In genomic region chr6:32152414-32153251, GRCh38 we compare ENCODE assay signal across 8 cellular contexts. TPM values are rescaled to one million over a fixed set of nuclear protein-coding genes. Genes with fewer than 3 reads are reported as not detected.
DNase-seq lines count a peak whose midpoint lies in the region; ATAC-seq and TF ChIP-seq lines count a peak whose summit lies in the region.

No MANE protein-coding gene starts in this region.

- no peak for TF ChIP-seq POLR2A in uterus (IDR thresholded peaks at IDR 0.05)

- intact Hi-C loops in uterus (cut with DNase I; ENCODE audit: low total_unique reads), result no loop called here

- H3K4me3 ChIP-seq in AG04450 (ENCODE audit: low read depth, low read length), result peak overlapping the region; percentile 79
- peak overlapping the region; percentile 90 for H3K4me3 ChIP-seq in Loucy (ENCODE audit: low read length, poor library complexity, severe bottlenecking)
- peak overlapping the region; percentile 68 to 86 for H3K4me3 ChIP-seq in uterus

- TF ChIP-seq CTCF in AG04450 (IDR thresholded peaks at IDR 0.05; ENCODE audit: low read depth, low read length) (no peak), Loucy (conservative IDR thresholded peaks at IDR 0.05; ENCODE audit: low read length) (no peak), uterus (IDR thresholded peaks at IDR 0.05) (no peak)

- H3K9me3 ChIP-seq in AG04450 (ENCODE audit: control insufficient read depth, insufficient read depth, low read length), result peaks cover 13% of the 10 kb centered on the region
- H3K9me3 ChIP-seq in Loucy (ENCODE audit: insufficient read depth, low read depth, low read length), result no peaks in the 10 kb centered on the region
- no peaks in the 10 kb centered on the region for H3K9me3 ChIP-seq in uterus

- ATAC-seq in memory B cell (ENCODE audit: low read depth), result no peak

- no peaks in the 10 kb centered on the region for H3K9me2 ChIP-seq in Loucy (replicated peaks; ENCODE audit: low read depth, low read length)

- H3F3A ChIP-seq in Loucy (ENCODE audit: low read depth), result no peaks in the 10 kb centered on the region

- H3K36me3 Mint-ChIP-seq in memory B cell, result no peaks in the 10 kb centered on the region

- POLR2A ChIA-PET in AG04450 (lab: Yijun Ruan, JAX), result interaction anchor here (0.7 to 1.0 kb wide), 2 partner anchors 25 to 45 kb away, joined by 4 read pairs; partner anchors contain the start of gene ATF6B

- peak overlapping the region; percentile 93 for H3K4me2 ChIP-seq in Loucy (ENCODE audit: low read depth, low read length, poor library complexity, severe bottlenecking)

- peaks cover 32% of the 10 kb centered on the region for H3K27me3 Mint-ChIP-seq in memory B cell

- H3K27ac ChIP-seq in AG04450 (ENCODE audit: low read depth, low read length) (peak overlapping the region; percentile 68), uterus (peak overlapping the region; percentile 93 to 97)

- H3K27me3 ChIP-seq in AG04450 (ENCODE audit: control insufficient read depth, insufficient read depth, low read length) (peaks cover 21% of the 10 kb centered on the region), Loucy (ENCODE audit: insufficient read depth, low read length, poor library complexity, severe bottlenecking) (no peaks in the 10 kb centered on the region), uterus (no peaks in the 10 kb centered on the region)

- H3K27ac Mint-ChIP-seq in memory B cell, result no peak overlapping the region

- H3K4me3 Mint-ChIP-seq in memory B cell, result peak overlapping the region; percentile 67

- H4K20me1 ChIP-seq in Loucy (ENCODE audit: insufficient read depth, low read length, poor library complexity, severe bottlenecking), result no peaks in the 10 kb centered on the region

- H3K4me1 ChIP-seq in Loucy (ENCODE audit: insufficient read depth, low read length, poor library complexity, severe bottlenecking) (peaks cover 21% of the 10 kb centered on the region), uterus (peaks cover 5 to 17% of the 10 kb centered on the region in 2 donors)

- H3K79me2 ChIP-seq in Loucy (ENCODE audit: insufficient read depth, low read length), result peaks cover 17% of the 10 kb centered on the region

- H2AFZ ChIP-seq in Loucy (ENCODE audit: low read length), result no peak overlapping the region

- DNase-seq in AG04450 (ENCODE audit: low read depth, low spot score), result no peak
- DNase-seq in dedifferentiated amniotic fluid mesenchymal stem cell (ENCODE audit: extremely low spot score), result peak; percentile 49
- DNase-seq in memory B cell (ENCODE audit: low spot score in 2 of 2), result no peak
- peak in 1 of 2 donors; percentile 42 for DNase-seq in uterus
- DNase-seq in NCI-H1092 treated with DMSO at 0.1 percent for 48 hours (lab: John Stamatoyannopoulos, UW), result no peak
- no peak for DNase-seq in NCI-H446 (lab: John Stamatoyannopoulos, UW)
- DNase-seq in RKO (ENCODE audit: low spot score), result no peak

- H3K9ac ChIP-seq in Loucy (ENCODE audit: low read depth, low read length, poor library complexity, severe bottlenecking), result peak overlapping the region; percentile 70

- CTCF ChIA-PET in AG04450 (lab: Charles Lee), result interaction anchor here (0.9 to 1.5 kb wide), 3 partner anchors 34 to 43 kb away, joined by 4 to 7 read pairs (median 5); no protein-coding TSS in a partner anchor

- no peaks in the 10 kb centered on the region for H3K9me3 Mint-ChIP-seq in memory B cell

- H3K36me3 ChIP-seq in Loucy (ENCODE audit: insufficient read depth, low read length) (peaks cover 3% of the 10 kb centered on the region; the same call in 1 of the 2 replicates), uterus (no peaks in the 10 kb centered on the region)

- H3K4me1 Mint-ChIP-seq in memory B cell, result peaks cover 24% of the 10 kb centered on the region

RNA-seq across cellular contexts. Expression of gene PRRT1, which starts 0.9 kb away (rescaled TPM):
- 0.27 and 0.47 TPM in 2 replicates for polyA plus RNA-seq in AG04450 (2011; rRNA removed)
- polyA minus RNA-seq in AG04450 (2011; rRNA and poly(A)+ RNA removed), result 0.13 TPM in 1 of 2 replicates, not detected in the other
- total RNA-seq in uterus, result 1 to 10 TPM in 2 of 4 donors, not detected in 2; 8.0 to 9.4 TPM

RNA-seq across cellular contexts. Expression of gene PPT2, which starts 1.3 kb away (rescaled TPM):
- 12.6 and 14.1 TPM in 2 replicates for polyA plus RNA-seq in AG04450 (2011; rRNA removed)
- polyA minus RNA-seq in AG04450 (2011; rRNA and poly(A)+ RNA removed), result 9.4 and 10.3 TPM in 2 replicates
- 10 to 100 TPM; 19.0 to 35.1 (median 28.9) TPM for total RNA-seq in uterus

RNA-seq across cellular contexts. Expression of gene EGFL8, which starts 11.8 kb away (rescaled TPM):
- polyA plus RNA-seq in AG04450 (2011; rRNA removed), result 2.5 and 2.8 TPM in 2 replicates
- 1.6 TPM in 1 of 2 replicates, not detected in the other for polyA minus RNA-seq in AG04450 (2011; rRNA and poly(A)+ RNA removed)
- 10 to 100 TPM in 3 of 4 donors, 1 to 10 TPM in 1; 9.2 to 54.8 (median 20.2) TPM for total RNA-seq in uterus

RNA-seq across cellular contexts. Expression of gene FKBPL, which starts 22.5 kb away (rescaled TPM):
- 3.1 and 3.8 TPM in 2 replicates for polyA plus RNA-seq in AG04450 (2011; rRNA removed)
- 3.0 and 3.6 TPM in 2 replicates for polyA minus RNA-seq in AG04450 (2011; rRNA and poly(A)+ RNA removed)
- 10 to 100 TPM in 1 of 4 donors, 1 to 10 TPM in 3; 1.3 to 10.3 (median 5.1) TPM for total RNA-seq in uterus

RNA-seq across cellular contexts. Expression of gene AGPAT1, which starts 23.3 kb away (rescaled TPM):
- 97.1 and 116 TPM in 2 replicates for polyA plus RNA-seq in AG04450 (2011; rRNA removed)
- polyA minus RNA-seq in AG04450 (2011; rRNA and poly(A)+ RNA removed), result 175 and 217 TPM in 2 replicates
- 10 to 100 TPM; 14.2 to 71.2 (median 37.7) TPM for total RNA-seq in uterus
